Comparison of ENCODE assay signal across 10 cellular contexts in genomic region chr3:188432826-188433525, GRCh38.
A peak's percentile ranks its signal among the peaks of the same experiment; 100 is the strongest.
DNase-seq lines count a peak whose midpoint lies in the region; ATAC-seq and TF ChIP-seq lines count a peak whose summit lies in the region.
"Had no signal": no experiment of that assay in that cellular context is flagged by ENCODE, and none has a peak within 500 bp of the region (broad histone marks: within the 10 kb centered on the region; RNA-seq: fewer than 3 reads in every experiment).

No MANE protein-coding gene starts in this region.

- no peaks in the 10 kb centered on the region for H3K36me3 Mint-ChIP-seq in brain
- H3K36me3 Mint-ChIP-seq in mesothelial cell of epicardium, result peaks cover 4% of the 10 kb centered on the region

- no peak for ATAC-seq in HG03378 (IDR thresholded peaks at IDR 0.05; ENCODE audit: unreplicated experiment)
- ATAC-seq: HCT116 had no signal

- TF ChIP-seq POLR2A in lower leg skin (IDR thresholded peaks at IDR 0.05), result no peak

- H3K4me1 Mint-ChIP-seq in brain (peaks cover 19% of the 10 kb centered on the region), mesothelial cell of epicardium (peaks cover 34% of the 10 kb centered on the region)

- 61 to 70% methylated on average over 6 of the region's 6 CpGs for WGBS in lower leg skin, 2 donors

- DNase-seq in AG10803 (ENCODE audit: low read depth) (peak; percentile 32), LNCaP clone FGC (ENCODE audit: low read depth) (peak; percentile 57), mesothelial cell of epicardium (ENCODE audit: low spot score in 2 of 2, unreplicated experiment in 2 of 2) (no peak), lower leg skin (ENCODE audit: low spot score in 2 of 2) (no peak), RPMI8226 (no peak)
- no peak for DNase-seq in activated CD8-positive, alpha-beta memory T cell treated with anti-CD3 and anti-CD28 coated beads, Interleukin-2, amount 50 U/mL, for 48 hours
- DNase-seq: NCI-H2029 had no signal

- intact Hi-C loops in lower leg skin (cut with DNase I; ENCODE audit: low total_unique reads), result no loop called here

- H3K4me3 ChIP-seq in AG10803 (ENCODE audit: low read length) (no peak overlapping the region), LNCaP clone FGC (ENCODE audit: low read depth, low read length) (no peak overlapping the region), lower leg skin (ENCODE audit: low read depth, poor library complexity, severe bottlenecking) (no peak overlapping the region)

- H3K27ac Mint-ChIP-seq in brain (peak overlapping the region in 4 of 5 experiments; percentile 11 to 76 (median 32)), mesothelial cell of epicardium (peak overlapping the region; percentile 79)

- TF ChIP-seq CTCF in AG10803 (conservative IDR thresholded peaks at IDR 0.05; ENCODE audit: low read length) (no peak), LNCaP clone FGC (IDR thresholded peaks at IDR 0.05; ENCODE audit: control insufficient read depth, extremely low read depth, insufficient read depth) (no peak), brain (conservative IDR thresholded peaks at IDR 0.05) (no peak), mesothelial cell of epicardium (IDR thresholded peaks at IDR 0.05; ENCODE audit: unreplicated experiment) (no peak), lower leg skin (IDR thresholded peaks at IDR 0.05) (no peak)

- peak overlapping the region in 3 of 5 experiments; percentile 2 to 41 (median 4) for H3K4me3 Mint-ChIP-seq in brain
- H3K4me3 Mint-ChIP-seq in mesothelial cell of epicardium, result no peak overlapping the region

- no peaks in the 10 kb centered on the region for H3K9me3 Mint-ChIP-seq in brain
- H3K9me3 Mint-ChIP-seq in mesothelial cell of epicardium, result no peaks in the 10 kb centered on the region

- H3K27me3 Mint-ChIP-seq in brain, result no peaks in the 10 kb centered on the region
- no peaks in the 10 kb centered on the region for H3K27me3 Mint-ChIP-seq in mesothelial cell of epicardium (ENCODE audit: low read depth)

Comparison
In these comparisons a context has a peak if more than half of its experiments do, and no peak if none do; other contexts are left out.
1. DNase-seq: peak in AG10803 (single experiment) and LNCaP clone FGC (single experiment); none in mesothelial cell of epicardium (0 of 2), lower leg skin (0 of 2), RPMI8226 (single experiment) and activated CD8-positive, alpha-beta memory T cell treated with anti-CD3 and anti-CD28 coated beads, Interleukin-2, amount 50 U/mL, for 48 hours (single experiment).